7 cellular contexts compared by ENCODE assay signal in genomic region chr11:101053492-101053891, GRCh38.
"Had no signal": no experiment of that assay in that cellular context is flagged by ENCODE, and none has a peak within 500 bp of the region (broad histone marks: within the 10 kb centered on the region; RNA-seq: fewer than 3 reads in every experiment).

No MANE protein-coding gene starts in this region.

- DNase-seq: GOT3, H7, KG1 had no signal

- H3K27ac Mint-ChIP-seq: IgD-negative memory B cell had no signal

- H3K4me3 ChIP-seq: HAP-1 had no signal

- H3K36me3 ChIP-seq: HAP-1 had no signal

- ATAC-seq: HCT116 had no signal

- H3K36me3 Mint-ChIP-seq: IgD-negative memory B cell had no signal

- H3K9me3 ChIP-seq: HAP-1 had no signal

- H3K4me1 Mint-ChIP-seq: IgD-negative memory B cell had no signal

- H3K4me1 ChIP-seq: HAP-1 had no signal

- FAIRE-seq: HTR-8/SVneo had no signal
